ENCODE assay signal across 1 cellular context in genomic region chr1:3746389-3746783, GRCh38.
A peak's percentile ranks its signal among the peaks of the same experiment; 100 is the strongest.
TF ChIP-seq lines count a peak whose summit lies in the region.

No MANE protein-coding gene starts in this region.

TF ChIP-seq in H1, 55 proteins besides CTCF, POLR2A, EP300 and RAD21:
- peak; percentile 54 for TF ChIP-seq POLR2AphosphoS5 (IDR thresholded peaks at IDR 0.05; ENCODE audit: low read depth, low read length)
- 0 out of 2 replicates have a peak, but pooled peaks have one; percentile 30 for TF ChIP-seq TAF1 (IDR thresholded peaks at IDR 0.05; ENCODE audit: low read depth, low read length)
- TF ChIP-seq MAX (IDR thresholded peaks at IDR 0.05), result peak; percentile 76
- TF ChIP-seq ASH2L (IDR thresholded peaks at IDR 0.05; ENCODE audit: low read length), result peak; percentile 59
- TF ChIP-seq TEAD4 (IDR thresholded peaks at IDR 0.05; ENCODE audit: low read depth, low read length), result no peak
- no peak for TF ChIP-seq GTF2F1 (IDR thresholded peaks at IDR 0.05; ENCODE audit: borderline replicate concordance, low read depth, low read length)
- no peak for TF ChIP-seq TAF7 (optimal IDR thresholded peaks at IDR 0.05; ENCODE audit: borderline replicate concordance, low read depth, low read length)
- 0 out of 4 replicates have a peak, but pooled peaks have one; percentile 57 to 58 for TF ChIP-seq SIN3A (conservative IDR thresholded peaks at IDR 0.05 in 1 of 2, IDR thresholded peaks at IDR 0.05 in 1 of 2; ENCODE audit: low read depth in 1 of 2, low read length in 2 of 2)
- TF ChIP-seq SP1 (IDR thresholded peaks at IDR 0.05; ENCODE audit: low read depth, low read length), result 0 out of 2 replicates have a peak, but pooled peaks have one; percentile 27
- TF ChIP-seq HDAC6 (IDR thresholded peaks at IDR 0.05; ENCODE audit: low read depth, low read length), result no peak
- TF ChIP-seq E2F6 (IDR thresholded peaks at IDR 0.05), result peak; percentile 91
- TF ChIP-seq TBP (IDR thresholded peaks at IDR 0.05; ENCODE audit: low read depth, low read length), result peak; percentile 26; the same call in 1 of the 2 replicates
- peak; percentile 77; the same call in 1 of the 2 replicates for TF ChIP-seq TCF12 (IDR thresholded peaks at IDR 0.05; ENCODE audit: low read depth, low read length)
- no peak for TF ChIP-seq HDAC2 (IDR thresholded peaks at IDR 0.05; ENCODE audit: borderline replicate concordance in 1 of 2, low read depth in 2 of 2, low read length in 2 of 2)
